In the genomic region with DNA sequence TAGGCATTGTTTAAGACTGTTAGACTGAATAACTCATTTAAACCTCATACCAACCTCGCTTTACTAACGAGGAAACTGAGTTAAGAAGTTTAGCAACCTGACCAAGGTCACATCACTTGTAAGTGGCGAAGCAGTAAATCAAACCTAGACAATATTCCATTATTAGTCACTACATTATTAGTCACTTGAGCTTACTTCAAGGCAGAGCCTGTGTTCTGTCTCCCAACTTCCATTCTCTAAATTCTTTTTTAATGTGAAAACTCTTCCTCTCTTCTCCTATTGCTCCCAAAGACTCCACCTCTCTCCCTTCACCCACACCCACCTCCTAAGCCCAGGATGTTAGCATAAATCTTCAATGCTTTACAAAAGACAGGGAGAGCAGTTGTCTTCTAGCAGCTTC, we compare ENCODE assay signal across 9 cellular contexts.
"Had no signal": no experiment of that assay in that cellular context is flagged by ENCODE, and none has a peak within 500 bp of the region (broad histone marks: within the 10 kb centered on the region; RNA-seq: fewer than 3 reads in every experiment).

No MANE protein-coding gene starts in this region.

- H3K27ac ChIP-seq: parathyroid adenoma had no signal

- ATAC-seq: activated CD8-positive, alpha-beta memory T cell treated with anti-CD3 and anti-CD28 coated beads, Interleukin-2, amount 10 ng/mL, durations not matched to agents 7 days and 5 days; activated T-cell treated with anti-CD3 and anti-CD28 coated beads, Interleukin-2, amount 50 U/mL, for 4 hours had no signal

- DNase-seq: activated CD4-positive, alpha-beta T cell treated with anti-CD3 and anti-CD28 coated beads, Interleukin-2, amount 50 U/mL, for 48 hours; activated CD4-positive, CD25-positive, alpha-beta regulatory T cell treated with anti-CD3 and anti-CD28 coated beads, Interleukin-2, amount 50 U/mL, for 72 hours; activated CD8-positive, alpha-beta memory T cell treated with anti-CD3 and anti-CD28 coated beads, Interleukin-2, amount 10 ng/mL, durations not matched to agents 7 days and 5 days; activated gamma-delta T cell; activated T-cell treated with anti-CD3 and anti-CD28 coated beads, Interleukin-2, amount 50 U/mL, for 4 hours; hippocampal formation; small intestine had no signal

- H3K4me1 ChIP-seq: parathyroid adenoma had no signal

- FAIRE-seq: endometrium, small intestine had no signal
